In the genomic region with DNA sequence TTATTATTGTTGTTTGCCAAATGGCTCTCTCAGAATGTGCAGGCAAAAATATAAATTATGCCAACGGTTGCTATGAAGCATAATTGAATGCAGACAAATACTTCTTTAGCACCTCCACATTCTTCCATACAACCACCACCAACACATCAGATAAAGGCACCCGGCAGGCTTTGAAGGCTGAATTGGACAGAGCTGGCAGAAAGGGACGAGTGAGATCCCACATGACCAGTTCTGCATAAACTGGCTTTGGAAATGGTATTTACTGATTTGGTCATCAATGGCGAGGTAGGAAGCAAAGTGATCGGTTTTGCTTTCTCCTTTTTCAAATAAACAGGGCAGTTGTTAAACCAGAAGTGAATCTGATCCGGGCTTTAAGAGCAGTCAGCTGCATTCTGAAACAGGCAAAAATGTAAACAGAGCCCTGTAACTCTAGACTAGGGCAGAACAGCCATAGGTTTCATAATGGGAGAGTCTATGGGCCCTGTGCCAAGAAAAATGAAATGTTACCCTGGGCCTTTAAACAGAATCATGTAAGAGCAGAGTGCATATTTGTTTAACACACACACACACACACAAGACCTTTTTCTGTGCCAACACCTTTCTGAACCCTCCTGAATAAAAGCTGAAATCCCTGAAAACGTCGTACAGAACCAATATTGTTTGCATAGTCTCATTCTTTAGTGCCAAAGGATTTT, we compare ENCODE assay signal across 9 cellular contexts.
A peak's percentile ranks its signal among the peaks of the same experiment; 100 is the strongest.
DNase-seq lines count a peak whose midpoint lies in the region; ATAC-seq and TF ChIP-seq lines count a peak whose summit lies in the region.
"Had no signal": no experiment of that assay in that cellular context is flagged by ENCODE, and none has a peak within 500 bp of the region (broad histone marks: within the 10 kb centered on the region; RNA-seq: fewer than 3 reads in every experiment).

No MANE protein-coding gene starts in this region.

- H3K23me2 ChIP-seq in H9 (ENCODE audit: insufficient read length, low read depth, low read length, poor library complexity, severe bottlenecking): no peaks in the 10 kb centered on the region

- H3K4me1 ChIP-seq in A673 (ENCODE audit: insufficient read depth, low read length, poor library complexity, severe bottlenecking): no peaks in the 10 kb centered on the region
- peaks cover 4% of the 10 kb centered on the region for H3K4me1 ChIP-seq in mesenchymal stem cell (ENCODE audit: control insufficient read depth, insufficient read depth, low read depth, low read length)
- peaks cover 3% of the 10 kb centered on the region for H3K4me1 ChIP-seq in H9 (ENCODE audit: insufficient read depth, low read length)

- CTCF ChIA-PET in A673 (lab: Charles Lee): interaction anchor here (0.6 kb wide), 1 partner anchor 35 kb away, joined by 5 read pairs; no protein-coding TSS in a partner anchor

- H2BK15ac ChIP-seq in mesenchymal stem cell (ENCODE audit: low read depth, poor library complexity, severe bottlenecking): no peak overlapping the region
- H2BK15ac ChIP-seq in H9 (ENCODE audit: low read depth, low read length): no peak overlapping the region

- H3K36me3 ChIP-seq in A673 (ENCODE audit: insufficient read depth, low read length, poor library complexity, severe bottlenecking): no peaks in the 10 kb centered on the region
- no peaks in the 10 kb centered on the region for H3K36me3 ChIP-seq in mesenchymal stem cell (ENCODE audit: control insufficient read depth in 1 of 2, insufficient read depth in 2 of 2, low read depth in 1 of 2, low read length in 2 of 2)

- H3K4me2 ChIP-seq in mesenchymal stem cell (ENCODE audit: low read length, poor library complexity, severe bottlenecking) (no peak overlapping the region), H9 (ENCODE audit: insufficient read depth, insufficient read length, low read length) (no peak overlapping the region)

- no peaks in the 10 kb centered on the region for H3K36me3 Mint-ChIP-seq in H9 (ENCODE audit: insufficient read depth in 1 of 3, low read depth in 3 of 3)

- H3K9me3 ChIP-seq in A673 (ENCODE audit: low read depth, low read length, poor library complexity, severe bottlenecking) (no peaks in the 10 kb centered on the region), mesenchymal stem cell (ENCODE audit: control insufficient read depth, low read length) (no peaks in the 10 kb centered on the region), H9 (ENCODE audit: control insufficient read depth, low read depth, low read length) (no peaks in the 10 kb centered on the region)
- H3K9me3 ChIP-seq: BLaER1 treated with 17β-estradiol and CSF1 and Interleukin-3, amounts not matched to agents 10 nM and 100 nM had no signal

- H3K79me2 ChIP-seq in H9 (ENCODE audit: insufficient read depth, low read length): no peaks in the 10 kb centered on the region

- POLR2A ChIA-PET in A673 (lab: Charles Lee; ENCODE audit: low non-redundant PET): interaction anchor here (0.6 to 0.7 kb wide), 3 partner anchors 123 to 457 kb away, joined by 3 to 7 read pairs (median 7); no protein-coding TSS in a partner anchor

- H2AFZ ChIP-seq in mesenchymal stem cell (ENCODE audit: low read depth, low read length) (no peak overlapping the region), H9 (ENCODE audit: low read length) (no peak overlapping the region)

- H3K23ac ChIP-seq in mesenchymal stem cell (ENCODE audit: low read length in 2 of 2): no peak overlapping the region
- no peak overlapping the region for H3K23ac ChIP-seq in H9 (ENCODE audit: insufficient read length, low read depth, low read length)

- ATAC-seq in HG02981 (IDR thresholded peaks at IDR 0.05; ENCODE audit: unreplicated experiment) (no peak), HG02571 (IDR thresholded peaks at IDR 0.05; ENCODE audit: unreplicated experiment) (no peak)

- H3K27ac Mint-ChIP-seq in H9: no peak overlapping the region; a peak in 1 of 7 replicates

- H3T11ph ChIP-seq in H9 (ENCODE audit: low read length): no peak overlapping the region

- no peak overlapping the region for H3K56ac ChIP-seq in H9 (ENCODE audit: insufficient read length, low read depth, low read length)

- H3K18ac ChIP-seq in mesenchymal stem cell (ENCODE audit: low read depth in 1 of 2, low read length in 2 of 2) (peak overlapping the region in 1 of 2 experiments; percentile 54), H9 (ENCODE audit: insufficient read length, low read depth, low read length) (no peak overlapping the region)

- H3K4me3 ChIP-seq in A673 (ENCODE audit: low read depth, low read length, poor library complexity, severe bottlenecking): no peak overlapping the region
- H3K4me3 ChIP-seq in mesenchymal stem cell (ENCODE audit: insufficient read depth in 1 of 2, low read depth in 1 of 2, low read length in 2 of 2): no peak overlapping the region
- H3K4me3 ChIP-seq: BLaER1 treated with 17β-estradiol and CSF1 and Interleukin-3, amounts not matched to agents 10 nM and 100 nM had no signal

- H3K27ac ChIP-seq in A673 (ENCODE audit: low read depth, low read length, poor library complexity, severe bottlenecking): no peak overlapping the region
- peak overlapping the region; percentile 10 for H3K27ac ChIP-seq in mesenchymal stem cell (ENCODE audit: low read length, poor library complexity, severe bottlenecking)
- no peak overlapping the region for H3K27ac ChIP-seq in H9 (ENCODE audit: insufficient read length, low read depth, low read length)

- H3K27me3 ChIP-seq in A673 (replicated peaks; ENCODE audit: insufficient read depth, low read depth, low read length, poor library complexity) (no peaks in the 10 kb centered on the region), mesenchymal stem cell (ENCODE audit: control insufficient read depth in 1 of 2, insufficient read depth in 1 of 2, low read length in 2 of 2) (no peaks in the 10 kb centered on the region), H9 (ENCODE audit: insufficient read depth, low read length) (no peaks in the 10 kb centered on the region)
- H3K27me3 ChIP-seq: BLaER1 treated with 17β-estradiol and CSF1 and Interleukin-3, amounts not matched to agents 10 nM and 100 nM had no signal

- H4K20me1 ChIP-seq in H9 (ENCODE audit: control insufficient read depth, insufficient read depth, insufficient read length): no peaks in the 10 kb centered on the region
- H4K20me1 ChIP-seq: BLaER1 treated with 17β-estradiol and CSF1 and Interleukin-3, amounts not matched to agents 10 nM and 100 nM had no signal

- peak; percentile 35 for DNase-seq in A673 (ENCODE audit: low spot score)
- peak; percentile 86 to 87 for DNase-seq in NCI-H187 (lab: John Stamatoyannopoulos, UW)
- peak; percentile 44 to 86 for DNase-seq in T47D (ENCODE audit: low read depth in 1 of 2, low spot score in 1 of 2)
- DNase-seq in mesenchymal stem cell: peak; percentile 61
- no peak for DNase-seq in NK-92 treated with Interleukin-12 subunit alpha and Interleukin-12 subunit beta, amount 100 ng/mL, for 24 hours (lab: John Stamatoyannopoulos, UW)
- no peak for DNase-seq in H9

- peaks cover 13 to 22% of the 10 kb centered on the region in 2 experiments for H3K4me1 Mint-ChIP-seq in H9

- no peak overlapping the region for H2BK5ac ChIP-seq in mesenchymal stem cell (ENCODE audit: low read depth, low read length, poor library complexity, severe bottlenecking)
- no peak overlapping the region for H2BK5ac ChIP-seq in H9 (ENCODE audit: insufficient read length, low read length)

- no peak overlapping the region for H2AK5ac ChIP-seq in mesenchymal stem cell (ENCODE audit: low read length, severe bottlenecking)
- H2AK5ac ChIP-seq in H9 (ENCODE audit: insufficient read length, low read length): no peak overlapping the region

- no peak overlapping the region for H3K4me3 Mint-ChIP-seq in H9

- H3K79me1 ChIP-seq in mesenchymal stem cell (replicated peaks; ENCODE audit: low read length, poor library complexity, severe bottlenecking): no peaks in the 10 kb centered on the region
- no peaks in the 10 kb centered on the region for H3K79me1 ChIP-seq in H9 (ENCODE audit: insufficient read depth, low read depth, low read length, poor library complexity, severe bottlenecking)

- H3K4ac ChIP-seq in mesenchymal stem cell (ENCODE audit: low read depth in 1 of 2, low read length in 2 of 2): no peak overlapping the region
- H3K4ac ChIP-seq in H9 (ENCODE audit: low read depth, low read length): no peak overlapping the region

- H4K91ac ChIP-seq in mesenchymal stem cell (ENCODE audit: low read length) (no peak overlapping the region), H9 (ENCODE audit: insufficient read length, low read depth, low read length) (no peak overlapping the region)

- H3K27me3 Mint-ChIP-seq in H9 (ENCODE audit: low read depth): no peaks in the 10 kb centered on the region

- no peaks in the 10 kb centered on the region for H3K9me3 Mint-ChIP-seq in H9

- WGBS in mesenchymal stem cell: 38% methylated on average over 8 of the region's 8 CpGs
- WGBS in H9 (ENCODE audit: extremely low coverage, insufficient read length, low lambda C conversion rate): no CpG with 5 or more reads among the region's 8 CpGs

- intact Hi-C loops in A673 (cut with micrococcal nuclease; ENCODE audit: unreplicated experiment): no loop called here

- H4K8ac ChIP-seq in mesenchymal stem cell (ENCODE audit: low read length) (no peak overlapping the region), H9 (replicated peaks; ENCODE audit: insufficient read length, low read depth, low read length) (no peak overlapping the region)

- H3K9ac ChIP-seq in mesenchymal stem cell (ENCODE audit: low read length) (no peak overlapping the region), H9 (ENCODE audit: extremely low read depth, insufficient read length, low read length) (no peak overlapping the region)
- H3K9ac ChIP-seq: BLaER1 treated with 17β-estradiol and CSF1 and Interleukin-3, amounts not matched to agents 10 nM and 100 nM had no signal

- H3K14ac ChIP-seq in mesenchymal stem cell (ENCODE audit: low read length in 2 of 2) (no peak overlapping the region), H9 (ENCODE audit: insufficient read depth, low read length) (no peak overlapping the region)

- H2BK12ac ChIP-seq in mesenchymal stem cell (ENCODE audit: low read length in 2 of 2) (no peak overlapping the region), H9 (ENCODE audit: insufficient read length, low read depth, low read length) (no peak overlapping the region)

- no peak overlapping the region for H2BK20ac ChIP-seq in H9 (ENCODE audit: low read depth, low read length, poor library complexity, severe bottlenecking)

- TF ChIP-seq CTCF in A673 (conservative IDR thresholded peaks at IDR 0.05; ENCODE audit: low read depth, low read length) (no peak), H9 (conservative IDR thresholded peaks at IDR 0.05) (no peak)

- in situ Hi-C loops in T47D (cut with HindIII; ENCODE audit: low pct_unique_long_range_greater_than_20kb, low sequenced_read_pairs): no loop called here

- H4K5ac ChIP-seq in H9 (ENCODE audit: insufficient read length, low read depth, low read length): no peak overlapping the region

- H2BK120ac ChIP-seq in mesenchymal stem cell (ENCODE audit: low read depth, low read length) (no peak overlapping the region), H9 (ENCODE audit: low read depth, low read length, poor library complexity, severe bottlenecking) (no peak overlapping the region)

- no TSS peak for BruUV-seq in A673 (replicated peaks; lab: Mats Ljungman, UMichigan)

Comparison
In these comparisons a context has a peak if more than half of its experiments do, and no peak if none do; other contexts are left out.
1. DNase-seq: peak in A673 (single experiment), NCI-H187 (2 of 2), T47D (2 of 2) and mesenchymal stem cell (single experiment); none in NK-92 treated with Interleukin-12 subunit alpha and Interleukin-12 subunit beta, amount 100 ng/mL, for 24 hours (single experiment) and H9 (single experiment).